Comparison of ENCODE assay signal across 8 cellular contexts in genomic region chr12:57936513-57936883, GRCh38. TPM values are rescaled to one million over a fixed set of nuclear protein-coding genes. Genes with fewer than 3 reads are reported as not detected.
DNase-seq lines count a peak whose midpoint lies in the region; ATAC-seq and TF ChIP-seq lines count a peak whose summit lies in the region.

No MANE protein-coding gene starts in this region.

- peak overlapping the region; percentile 67 for H3K4me3 Mint-ChIP-seq in activated B cell treated with CpG ODN at 0.5 μM for 24 hours
- peak overlapping the region; percentile 97 for H3K4me3 Mint-ChIP-seq in stimulated activated memory B cell treated with anti-CD40 and anti-IgM and Interleukin-4, amounts not matched to agents 10 μg/mL and 1 μg/mL and 100 μg/mL, for 72 hours

- H3K36me3 ChIP-seq in SK-N-SH (replicated peaks in 1 of 2; ENCODE audit: control insufficient read depth in 1 of 2, insufficient read depth in 2 of 2, low read length in 1 of 2) (peaks cover 0 to 21% of the 10 kb centered on the region in 2 experiments), iPS-15b (ENCODE audit: control insufficient read depth, insufficient read depth, low read length) (no peaks in the 10 kb centered on the region)

- H3K27me3 Mint-ChIP-seq in activated B cell treated with CpG ODN at 0.5 μM for 24 hours, result no peaks in the 10 kb centered on the region
- no peaks in the 10 kb centered on the region for H3K27me3 Mint-ChIP-seq in stimulated activated memory B cell treated with anti-CD40 and anti-IgM and Interleukin-4, amounts not matched to agents 10 μg/mL and 1 μg/mL and 100 μg/mL, for 72 hours

- TF ChIP-seq EP300 in SK-N-SH (IDR thresholded peaks at IDR 0.05; ENCODE audit: borderline replicate concordance in 1 of 2, low read depth in 1 of 2, low read length in 1 of 2), result no peak

- no peaks in the 10 kb centered on the region for H4K20me1 ChIP-seq in SK-N-SH (ENCODE audit: insufficient read depth)

- H3K9me3 ChIP-seq in SK-N-SH, result no peaks in the 10 kb centered on the region
- H3K9me3 ChIP-seq in iPS-15b (ENCODE audit: control insufficient read depth, insufficient read depth, low read length), result no peaks in the 10 kb centered on the region

- H3K27ac Mint-ChIP-seq in activated B cell treated with CpG ODN at 0.5 μM for 24 hours, result peak overlapping the region; percentile 100
- H3K27ac Mint-ChIP-seq in stimulated activated memory B cell treated with anti-CD40 and anti-IgM and Interleukin-4, amounts not matched to agents 10 μg/mL and 1 μg/mL and 100 μg/mL, for 72 hours, result peak overlapping the region; percentile 97

- 49% methylated on average over 3 of the region's 3 CpGs for WGBS in SK-N-SH (ENCODE audit: low lambda C conversion rate)

- H3F3A ChIP-seq in SK-N-SH (replicated peaks; ENCODE audit: insufficient read depth), result no peaks in the 10 kb centered on the region

- H3K9me3 Mint-ChIP-seq in activated B cell treated with CpG ODN at 0.5 μM for 24 hours, result no peaks in the 10 kb centered on the region
- no peaks in the 10 kb centered on the region for H3K9me3 Mint-ChIP-seq in stimulated activated memory B cell treated with anti-CD40 and anti-IgM and Interleukin-4, amounts not matched to agents 10 μg/mL and 1 μg/mL and 100 μg/mL, for 72 hours

- H3K9ac ChIP-seq in SK-N-SH (peak overlapping the region; percentile 70; the same call in 1 of the 2 replicates), iPS-15b (ENCODE audit: low read depth, low read length) (no peak overlapping the region)

- H3K79me2 ChIP-seq in SK-N-SH (ENCODE audit: insufficient read depth), result 0 out of 2 replicates have a peak, but pooled peaks cover 10% of the 10 kb centered on the region

- peak overlapping the region; percentile 100 for H2AFZ ChIP-seq in SK-N-SH (ENCODE audit: low read depth)

- H3K4me2 ChIP-seq in SK-N-SH, result peak overlapping the region; percentile 63

- CTCF ChIA-PET in SK-N-SH (lab: Yijun Ruan, JAX), result no interaction called here
- CTCF ChIA-PET in activated B cell treated with CpG ODN at 0.5 μM for 24 hours (lab: Charles Lee), result no interaction called here

- H3K4me1 Mint-ChIP-seq in activated B cell treated with CpG ODN at 0.5 μM for 24 hours, result peaks cover 26% of the 10 kb centered on the region
- H3K4me1 Mint-ChIP-seq in stimulated activated memory B cell treated with anti-CD40 and anti-IgM and Interleukin-4, amounts not matched to agents 10 μg/mL and 1 μg/mL and 100 μg/mL, for 72 hours, result peaks cover 34% of the 10 kb centered on the region

- peak overlapping the region in 1 of 2 experiments; percentile 78; a peak in 2 of 4 replicates for H3K4me3 ChIP-seq in SK-N-SH (ENCODE audit: low read depth in 2 of 2, low read length in 1 of 2)
- H3K4me3 ChIP-seq in iPS-15b (ENCODE audit: low read depth, low read length), result peak overlapping the region; percentile 74

- no peak for TF ChIP-seq RAD21 in SK-N-SH (IDR thresholded peaks at IDR 0.05; ENCODE audit: low read length)

- POLR2A ChIA-PET in SK-N-SH (lab: Yijun Ruan, JAX) (interaction anchor here (0.6 kb wide), 1 partner anchor 12 kb away, joined by 4 read pairs; no protein-coding TSS in a partner anchor), activated B cell treated with CpG ODN at 0.5 μM for 24 hours (lab: Charles Lee) (no interaction called here)

- H3K27me3 ChIP-seq in SK-N-SH (ENCODE audit: insufficient read depth), result no peaks in the 10 kb centered on the region
- H3K27me3 ChIP-seq in iPS-15b (ENCODE audit: control insufficient read depth, insufficient read depth, low read length), result no peaks in the 10 kb centered on the region

- no peaks in the 10 kb centered on the region for H3K9me2 ChIP-seq in SK-N-SH

- peak overlapping the region; percentile 63 to 80 for H3K27ac ChIP-seq in SK-N-SH (ENCODE audit: low read depth in 2 of 2, low read length in 1 of 2)

- DNase-seq in SK-N-SH (no peak), activated B cell treated with CpG ODN at 0.5 μM for 24 hours (no peak), hypothalamus (lab: John Stamatoyannopoulos, UW) (no peak), NCI-H1092 treated with DMSO at 0.1 percent for 48 hours (lab: John Stamatoyannopoulos, UW) (no peak), NCI-H1436 treated with DMSO at 0.1 percent for 48 hours (lab: John Stamatoyannopoulos, UW) (no peak)

- ATAC-seq in SK-N-SH treated with all-trans-retinoic acid at 6 μM for 48 hours, result no peak
- no peak for ATAC-seq in activated B cell treated with CpG ODN at 0.5 μM for 24 hours (ENCODE audit: low read depth)
- ATAC-seq in stimulated activated memory B cell treated with anti-CD40 and anti-IgM and Interleukin-4, amounts not matched to agents 10 μg/mL and 1 μg/mL and 100 μg/mL, for 72 hours, result no peak

- intact Hi-C loops in activated B cell treated with CpG ODN at 0.5 μM for 24 hours (cut with micrococcal nuclease), result loop anchor here (2.0 kb wide), 1 partner anchor 38 kb away; no protein-coding TSS in a partner anchor

- H3K4me1 ChIP-seq in SK-N-SH (ENCODE audit: control insufficient read depth in 1 of 2, insufficient read depth in 2 of 2, low read depth in 1 of 2, low read length in 1 of 2) (peaks cover 4 to 8% of the 10 kb centered on the region in 2 experiments; a peak in 3 of 4 replicates), iPS-15b (ENCODE audit: control insufficient read depth, insufficient read depth, low read length) (no peaks in the 10 kb centered on the region)

- TF ChIP-seq CTCF in SK-N-SH (IDR thresholded peaks at IDR 0.05) (no peak), activated B cell treated with CpG ODN at 0.5 μM for 24 hours (IDR thresholded peaks at IDR 0.05) (no peak)

- H3K36me3 Mint-ChIP-seq in activated B cell treated with CpG ODN at 0.5 μM for 24 hours (ENCODE audit: low read depth), result peaks cover 10% of the 10 kb centered on the region
- no peaks in the 10 kb centered on the region for H3K36me3 Mint-ChIP-seq in stimulated activated memory B cell treated with anti-CD40 and anti-IgM and Interleukin-4, amounts not matched to agents 10 μg/mL and 1 μg/mL and 100 μg/mL, for 72 hours

TF ChIP-seq in SK-N-SH, 30 proteins besides CTCF, POLR2A, EP300 and RAD21:
- TF ChIP-seq USF1 (IDR thresholded peaks at IDR 0.05; ENCODE audit: borderline replicate concordance, low read depth) (no peak), POLR2AphosphoS5 (IDR thresholded peaks at IDR 0.05; ENCODE audit: low read depth, low read length) (no peak), NRF1 (IDR thresholded peaks at IDR 0.05; ENCODE audit: low read depth, low read length) (no peak), EZH2phosphoT487 (IDR thresholded peaks at IDR 0.05; ENCODE audit: borderline replicate concordance, low read depth) (no peak), ELF1 (IDR thresholded peaks at IDR 0.05) (no peak), GATA2 (CRISPR knock-in tag; IDR thresholded peaks at IDR 0.05) (no peak), TCF12 (IDR thresholded peaks at IDR 0.05) (no peak), FOXJ3 (CRISPR knock-in tag; IDR thresholded peaks at IDR 0.05) (no peak), TAF1 (IDR thresholded peaks at IDR 0.05; ENCODE audit: borderline replicate concordance, low read depth, low read length) (no peak), RFX5 (IDR thresholded peaks at IDR 0.05; ENCODE audit: low read length) (no peak), USF2 (IDR thresholded peaks at IDR 0.05; ENCODE audit: borderline replicate concordance, low read depth, low read length) (no peak)

TF ChIP-seq in SK-N-SH treated with all-trans-retinoic acid at 6 μM for 48 hours, 23 proteins besides CTCF, POLR2A, EP300 and RAD21 (continues in another document):
- TF ChIP-seq CREB5 (CRISPR knock-in tag; IDR thresholded peaks at IDR 0.05; ENCODE audit: low read depth), result no peak
- no peak for TF ChIP-seq CSDC2 (CRISPR knock-in tag; IDR thresholded peaks at IDR 0.05)
- no peak for TF ChIP-seq ZNF70 (CRISPR knock-in tag; IDR thresholded peaks at IDR 0.05)
- TF ChIP-seq ZFP3 (CRISPR knock-in tag; IDR thresholded peaks at IDR 0.05), result no peak
- TF ChIP-seq ZFP30 (CRISPR knock-in tag; IDR thresholded peaks at IDR 0.05), result no peak
- TF ChIP-seq POU6F1 (CRISPR knock-in tag; IDR thresholded peaks at IDR 0.05; ENCODE audit: borderline replicate concordance, low read depth), result no peak

RNA-seq across cellular contexts. Expression of gene ATP23, which starts 4.9 kb away (rescaled TPM):
- polyA plus RNA-seq in SK-N-SH (2012; rRNA removed), result 6.4 and 6.6 TPM in 2 replicates
- 7.0 and 7.2 TPM in 2 replicates for polyA plus RNA-seq in SK-N-SH (2012; cell fraction: cytosol; rRNA removed)
- polyA plus RNA-seq in SK-N-SH (2012; cell fraction: nucleus; rRNA removed), result 2.6 and 2.8 TPM in 2 replicates
- total RNA-seq in activated B cell treated with CpG ODN at 0.5 μM for 24 hours, result 3.0 and 3.9 TPM in 2 replicates
